In the genomic region with DNA sequence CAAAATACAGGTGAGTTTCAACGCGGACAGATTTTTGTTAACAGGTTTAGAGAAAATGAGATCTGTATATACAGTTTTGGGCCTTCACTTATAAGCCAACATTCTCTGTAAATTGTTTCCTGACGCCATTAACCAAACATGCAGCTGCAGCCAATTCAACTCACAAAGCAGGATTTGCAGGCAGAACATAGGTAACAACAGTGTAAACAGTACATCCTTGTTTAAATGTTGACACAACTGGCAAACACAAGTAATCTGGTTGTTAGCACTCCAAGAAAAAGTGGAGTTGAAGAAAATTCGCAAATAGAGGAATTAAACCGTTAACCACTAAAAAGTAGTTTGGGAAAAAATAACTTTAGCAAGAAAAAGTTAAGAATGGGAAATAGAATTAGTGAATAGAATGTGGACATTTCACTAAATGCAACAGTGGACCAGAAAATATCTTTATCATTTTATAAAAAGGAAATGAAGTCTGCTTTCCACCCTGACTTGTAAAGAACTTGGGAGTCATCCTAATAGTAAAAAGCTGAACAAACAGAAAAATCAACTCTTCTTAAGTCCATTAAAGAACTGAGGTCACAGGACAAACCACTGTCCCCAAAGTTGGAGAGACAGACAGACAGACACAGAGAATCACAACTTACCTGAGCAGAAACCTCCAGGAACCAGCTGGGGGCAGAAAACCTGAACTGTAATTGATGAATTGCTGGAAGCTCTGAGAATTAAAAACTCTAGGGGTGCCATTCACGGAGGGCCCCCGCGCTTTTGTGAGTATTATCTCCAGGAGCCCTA, we compare ENCODE assay signal across 1 cellular context.
A peak's percentile ranks its signal among the peaks of the same experiment; 100 is the strongest.
TF ChIP-seq lines count a peak whose summit lies in the region.

No MANE protein-coding gene starts in this region.

TF ChIP-seq in HepG2, 621 proteins besides CTCF, POLR2A, EP300 and RAD21 (continued from another document and continues in another):
- TF ChIP-seq ZSCAN9 (CRISPR knock-in tag; IDR thresholded peaks at IDR 0.05; ENCODE audit: borderline replicate concordance) (no peak), ZNF333 (CRISPR knock-in tag; IDR thresholded peaks at IDR 0.05; ENCODE audit: borderline replicate concordance) (no peak), ZMYM3 (CRISPR knock-in tag; IDR thresholded peaks at IDR 0.05) (no peak), JUN (CRISPR knock-in tag; IDR thresholded peaks at IDR 0.05) (no peak), FOXP1 (IDR thresholded peaks at IDR 0.05) (peak; percentile 29; the same call in 1 of the 2 replicates), FOXP1 (CRISPR knock-in tag; IDR thresholded peaks at IDR 0.05) (peak; percentile 97), SYNCRIP (IDR thresholded peaks at IDR 0.05; ENCODE audit: insufficient read depth, low read depth, low read length) (no peak), MBD4 (IDR thresholded peaks at IDR 0.05; ENCODE audit: borderline replicate concordance, low read length) (no peak; the same call in 1 of the 2 replicates), ZNF510 (CRISPR knock-in tag; IDR thresholded peaks at IDR 0.05; ENCODE audit: low read depth) (no peak), NFATC3 (CRISPR knock-in tag; IDR thresholded peaks at IDR 0.05) (no peak), TBX2 (CRISPR knock-in tag; IDR thresholded peaks at IDR 0.05; ENCODE audit: borderline replicate concordance) (peak; percentile 22; the same call in 1 of the 2 replicates), NR2F6 (IDR thresholded peaks at IDR 0.05) (no peak), NR2F6 (CRISPR knock-in tag; IDR thresholded peaks at IDR 0.05) (0 out of 2 replicates have a peak, but pooled peaks have one; percentile 8), NR3C1 (CRISPR knock-in tag; IDR thresholded peaks at IDR 0.05) (no peak), FOXA3 (CRISPR knock-in tag; IDR thresholded peaks at IDR 0.05) (peak; percentile 93), KLF13 (CRISPR knock-in tag; IDR thresholded peaks at IDR 0.05) (no peak), ZNF136 (CRISPR knock-in tag; IDR thresholded peaks at IDR 0.05; ENCODE audit: low read depth) (no peak), DNMT1 (CRISPR knock-in tag; IDR thresholded peaks at IDR 0.05) (no peak), NR2C2 (CRISPR knock-in tag; IDR thresholded peaks at IDR 0.05; ENCODE audit: borderline replicate concordance) (no peak), ESRRA (CRISPR knock-in tag; IDR thresholded peaks at IDR 0.05; ENCODE audit: low read depth) (no peak), SKI (IDR thresholded peaks at IDR 0.05; ENCODE audit: partially characterized antibody) (peak; percentile 16), RARA (CRISPR knock-in tag; IDR thresholded peaks at IDR 0.05) (peak; percentile 52; the same call in 1 of the 2 replicates), ZNF780A (CRISPR knock-in tag; IDR thresholded peaks at IDR 0.05) (no peak), SOX13 (IDR thresholded peaks at IDR 0.05) (no peak), SOX13 (CRISPR knock-in tag; conservative IDR thresholded peaks at IDR 0.05 in 1 of 2, IDR thresholded peaks at IDR 0.05 in 1 of 2) (peak in 1 of 2 experiments; percentile 78; a peak in 2 of 4 replicates), MED1 (CRISPR knock-in tag; IDR thresholded peaks at IDR 0.05) (0 out of 2 replicates have a peak, but pooled peaks have one; percentile 22)
- TF ChIP-seq, protein P1, sequence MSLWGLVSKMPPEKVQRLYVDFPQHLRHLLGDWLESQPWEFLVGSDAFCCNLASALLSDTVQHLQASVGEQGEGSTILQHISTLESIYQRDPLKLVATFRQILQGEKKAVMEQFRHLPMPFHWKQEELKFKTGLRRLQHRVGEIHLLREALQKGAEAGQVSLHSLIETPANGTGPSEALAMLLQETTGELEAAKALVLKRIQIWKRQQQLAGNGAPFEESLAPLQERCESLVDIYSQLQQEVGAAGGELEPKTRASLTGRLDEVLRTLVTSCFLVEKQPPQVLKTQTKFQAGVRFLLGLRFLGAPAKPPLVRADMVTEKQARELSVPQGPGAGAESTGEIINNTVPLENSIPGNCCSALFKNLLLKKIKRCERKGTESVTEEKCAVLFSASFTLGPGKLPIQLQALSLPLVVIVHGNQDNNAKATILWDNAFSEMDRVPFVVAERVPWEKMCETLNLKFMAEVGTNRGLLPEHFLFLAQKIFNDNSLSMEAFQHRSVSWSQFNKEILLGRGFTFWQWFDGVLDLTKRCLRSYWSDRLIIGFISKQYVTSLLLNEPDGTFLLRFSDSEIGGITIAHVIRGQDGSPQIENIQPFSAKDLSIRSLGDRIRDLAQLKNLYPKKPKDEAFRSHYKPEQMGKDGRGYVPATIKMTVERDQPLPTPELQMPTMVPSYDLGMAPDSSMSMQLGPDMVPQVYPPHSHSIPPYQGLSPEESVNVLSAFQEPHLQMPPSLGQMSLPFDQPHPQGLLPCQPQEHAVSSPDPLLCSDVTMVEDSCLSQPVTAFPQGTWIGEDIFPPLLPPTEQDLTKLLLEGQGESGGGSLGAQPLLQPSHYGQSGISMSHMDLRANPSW (CRISPR knock-in tag; IDR thresholded peaks at IDR 0.05; ENCODE audit: borderline replicate concordance) = no peak
- TF ChIP-seq, protein P2, sequence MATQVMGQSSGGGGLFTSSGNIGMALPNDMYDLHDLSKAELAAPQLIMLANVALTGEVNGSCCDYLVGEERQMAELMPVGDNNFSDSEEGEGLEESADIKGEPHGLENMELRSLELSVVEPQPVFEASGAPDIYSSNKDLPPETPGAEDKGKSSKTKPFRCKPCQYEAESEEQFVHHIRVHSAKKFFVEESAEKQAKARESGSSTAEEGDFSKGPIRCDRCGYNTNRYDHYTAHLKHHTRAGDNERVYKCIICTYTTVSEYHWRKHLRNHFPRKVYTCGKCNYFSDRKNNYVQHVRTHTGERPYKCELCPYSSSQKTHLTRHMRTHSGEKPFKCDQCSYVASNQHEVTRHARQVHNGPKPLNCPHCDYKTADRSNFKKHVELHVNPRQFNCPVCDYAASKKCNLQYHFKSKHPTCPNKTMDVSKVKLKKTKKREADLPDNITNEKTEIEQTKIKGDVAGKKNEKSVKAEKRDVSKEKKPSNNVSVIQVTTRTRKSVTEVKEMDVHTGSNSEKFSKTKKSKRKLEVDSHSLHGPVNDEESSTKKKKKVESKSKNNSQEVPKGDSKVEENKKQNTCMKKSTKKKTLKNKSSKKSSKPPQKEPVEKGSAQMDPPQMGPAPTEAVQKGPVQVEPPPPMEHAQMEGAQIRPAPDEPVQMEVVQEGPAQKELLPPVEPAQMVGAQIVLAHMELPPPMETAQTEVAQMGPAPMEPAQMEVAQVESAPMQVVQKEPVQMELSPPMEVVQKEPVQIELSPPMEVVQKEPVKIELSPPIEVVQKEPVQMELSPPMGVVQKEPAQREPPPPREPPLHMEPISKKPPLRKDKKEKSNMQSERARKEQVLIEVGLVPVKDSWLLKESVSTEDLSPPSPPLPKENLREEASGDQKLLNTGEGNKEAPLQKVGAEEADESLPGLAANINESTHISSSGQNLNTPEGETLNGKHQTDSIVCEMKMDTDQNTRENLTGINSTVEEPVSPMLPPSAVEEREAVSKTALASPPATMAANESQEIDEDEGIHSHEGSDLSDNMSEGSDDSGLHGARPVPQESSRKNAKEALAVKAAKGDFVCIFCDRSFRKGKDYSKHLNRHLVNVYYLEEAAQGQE (IDR thresholded peaks at IDR 0.05; ENCODE audit: borderline replicate concordance in 1 of 2, low read depth in 1 of 2, low read length in 2 of 2) = no peak
- TF ChIP-seq, protein P3, sequence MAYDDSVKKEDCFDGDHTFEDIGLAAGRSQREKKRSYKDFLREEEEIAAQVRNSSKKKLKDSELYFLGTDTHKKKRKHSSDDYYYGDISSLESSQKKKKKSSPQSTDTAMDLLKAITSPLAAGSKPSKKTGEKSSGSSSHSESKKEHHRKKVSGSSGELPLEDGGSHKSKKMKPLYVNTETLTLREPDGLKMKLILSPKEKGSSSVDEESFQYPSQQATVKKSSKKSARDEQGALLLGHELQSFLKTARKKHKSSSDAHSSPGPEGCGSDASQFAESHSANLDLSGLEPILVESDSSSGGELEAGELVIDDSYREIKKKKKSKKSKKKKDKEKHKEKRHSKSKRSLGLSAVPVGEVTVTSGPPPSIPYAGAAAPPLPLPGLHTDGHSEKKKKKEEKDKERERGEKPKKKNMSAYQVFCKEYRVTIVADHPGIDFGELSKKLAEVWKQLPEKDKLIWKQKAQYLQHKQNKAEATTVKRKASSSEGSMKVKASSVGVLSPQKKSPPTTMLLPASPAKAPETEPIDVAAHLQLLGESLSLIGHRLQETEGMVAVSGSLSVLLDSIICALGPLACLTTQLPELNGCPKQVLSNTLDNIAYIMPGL (CRISPR knock-in tag; IDR thresholded peaks at IDR 0.05; ENCODE audit: borderline replicate concordance in 1 of 2, low read depth in 1 of 2) = no peak
- TF ChIP-seq, protein P4, sequence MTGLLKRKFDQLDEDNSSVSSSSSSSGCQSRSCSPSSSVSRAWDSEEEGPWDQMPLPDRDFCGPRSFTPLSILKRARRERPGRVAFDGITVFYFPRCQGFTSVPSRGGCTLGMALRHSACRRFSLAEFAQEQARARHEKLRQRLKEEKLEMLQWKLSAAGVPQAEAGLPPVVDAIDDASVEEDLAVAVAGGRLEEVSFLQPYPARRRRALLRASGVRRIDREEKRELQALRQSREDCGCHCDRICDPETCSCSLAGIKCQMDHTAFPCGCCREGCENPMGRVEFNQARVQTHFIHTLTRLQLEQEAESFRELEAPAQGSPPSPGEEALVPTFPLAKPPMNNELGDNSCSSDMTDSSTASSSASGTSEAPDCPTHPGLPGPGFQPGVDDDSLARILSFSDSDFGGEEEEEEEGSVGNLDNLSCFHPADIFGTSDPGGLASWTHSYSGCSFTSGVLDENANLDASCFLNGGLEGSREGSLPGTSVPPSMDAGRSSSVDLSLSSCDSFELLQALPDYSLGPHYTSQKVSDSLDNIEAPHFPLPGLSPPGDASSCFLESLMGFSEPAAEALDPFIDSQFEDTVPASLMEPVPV (CRISPR knock-in tag; IDR thresholded peaks at IDR 0.05) = no peak
- TF ChIP-seq, protein P5, sequence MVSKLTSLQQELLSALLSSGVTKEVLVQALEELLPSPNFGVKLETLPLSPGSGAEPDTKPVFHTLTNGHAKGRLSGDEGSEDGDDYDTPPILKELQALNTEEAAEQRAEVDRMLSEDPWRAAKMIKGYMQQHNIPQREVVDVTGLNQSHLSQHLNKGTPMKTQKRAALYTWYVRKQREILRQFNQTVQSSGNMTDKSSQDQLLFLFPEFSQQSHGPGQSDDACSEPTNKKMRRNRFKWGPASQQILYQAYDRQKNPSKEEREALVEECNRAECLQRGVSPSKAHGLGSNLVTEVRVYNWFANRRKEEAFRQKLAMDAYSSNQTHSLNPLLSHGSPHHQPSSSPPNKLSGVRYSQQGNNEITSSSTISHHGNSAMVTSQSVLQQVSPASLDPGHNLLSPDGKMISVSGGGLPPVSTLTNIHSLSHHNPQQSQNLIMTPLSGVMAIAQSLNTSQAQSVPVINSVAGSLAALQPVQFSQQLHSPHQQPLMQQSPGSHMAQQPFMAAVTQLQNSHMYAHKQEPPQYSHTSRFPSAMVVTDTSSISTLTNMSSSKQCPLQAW (CRISPR knock-in tag; IDR thresholded peaks at IDR 0.05) = no peak
- TF ChIP-seq, protein P6, sequence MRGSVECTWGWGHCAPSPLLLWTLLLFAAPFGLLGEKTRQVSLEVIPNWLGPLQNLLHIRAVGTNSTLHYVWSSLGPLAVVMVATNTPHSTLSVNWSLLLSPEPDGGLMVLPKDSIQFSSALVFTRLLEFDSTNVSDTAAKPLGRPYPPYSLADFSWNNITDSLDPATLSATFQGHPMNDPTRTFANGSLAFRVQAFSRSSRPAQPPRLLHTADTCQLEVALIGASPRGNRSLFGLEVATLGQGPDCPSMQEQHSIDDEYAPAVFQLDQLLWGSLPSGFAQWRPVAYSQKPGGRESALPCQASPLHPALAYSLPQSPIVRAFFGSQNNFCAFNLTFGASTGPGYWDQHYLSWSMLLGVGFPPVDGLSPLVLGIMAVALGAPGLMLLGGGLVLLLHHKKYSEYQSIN (CRISPR knock-in tag; IDR thresholded peaks at IDR 0.05; ENCODE audit: borderline replicate concordance) = no peak
- TF ChIP-seq, protein P7, sequence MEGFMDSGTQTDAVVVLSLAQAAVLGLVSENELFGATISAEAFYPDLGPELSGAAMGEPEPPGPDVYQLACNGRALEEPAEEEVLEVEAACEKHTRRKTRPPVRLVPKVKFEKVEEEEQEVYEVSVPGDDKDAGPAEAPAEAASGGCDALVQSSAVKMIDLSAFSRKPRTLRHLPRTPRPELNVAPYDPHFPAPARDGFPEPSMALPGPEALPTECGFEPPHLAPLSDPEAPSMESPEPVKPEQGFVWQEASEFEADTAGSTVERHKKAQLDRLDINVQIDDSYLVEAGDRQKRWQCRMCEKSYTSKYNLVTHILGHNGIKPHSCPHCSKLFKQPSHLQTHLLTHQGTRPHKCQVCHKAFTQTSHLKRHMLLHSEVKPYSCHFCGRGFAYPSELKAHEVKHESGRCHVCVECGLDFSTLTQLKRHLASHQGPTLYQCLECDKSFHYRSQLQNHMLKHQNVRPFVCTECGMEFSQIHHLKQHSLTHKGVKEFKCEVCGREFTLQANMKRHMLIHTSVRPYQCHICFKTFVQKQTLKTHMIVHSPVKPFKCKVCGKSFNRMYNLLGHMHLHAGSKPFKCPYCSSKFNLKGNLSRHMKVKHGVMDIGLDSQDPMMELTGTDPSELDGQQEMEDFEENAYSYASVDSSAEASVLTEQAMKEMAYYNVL (CRISPR knock-in tag; IDR thresholded peaks at IDR 0.05; ENCODE audit: borderline replicate concordance) = no peak
- TF ChIP-seq, protein P8, sequence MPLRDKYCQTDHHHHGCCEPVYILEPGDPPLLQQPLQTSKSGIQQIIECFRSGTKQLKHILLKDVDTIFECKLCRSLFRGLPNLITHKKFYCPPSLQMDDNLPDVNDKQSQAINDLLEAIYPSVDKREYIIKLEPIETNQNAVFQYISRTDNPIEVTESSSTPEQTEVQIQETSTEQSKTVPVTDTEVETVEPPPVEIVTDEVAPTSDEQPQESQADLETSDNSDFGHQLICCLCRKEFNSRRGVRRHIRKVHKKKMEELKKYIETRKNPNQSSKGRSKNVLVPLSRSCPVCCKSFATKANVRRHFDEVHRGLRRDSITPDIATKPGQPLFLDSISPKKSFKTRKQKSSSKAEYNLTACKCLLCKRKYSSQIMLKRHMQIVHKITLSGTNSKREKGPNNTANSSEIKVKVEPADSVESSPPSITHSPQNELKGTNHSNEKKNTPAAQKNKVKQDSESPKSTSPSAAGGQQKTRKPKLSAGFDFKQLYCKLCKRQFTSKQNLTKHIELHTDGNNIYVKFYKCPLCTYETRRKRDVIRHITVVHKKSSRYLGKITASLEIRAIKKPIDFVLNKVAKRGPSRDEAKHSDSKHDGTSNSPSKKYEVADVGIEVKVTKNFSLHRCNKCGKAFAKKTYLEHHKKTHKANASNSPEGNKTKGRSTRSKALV (CRISPR knock-in tag; IDR thresholded peaks at IDR 0.05) = no peak
